Comparison of ENCODE assay signal across 9 cellular contexts in the genomic region with DNA sequence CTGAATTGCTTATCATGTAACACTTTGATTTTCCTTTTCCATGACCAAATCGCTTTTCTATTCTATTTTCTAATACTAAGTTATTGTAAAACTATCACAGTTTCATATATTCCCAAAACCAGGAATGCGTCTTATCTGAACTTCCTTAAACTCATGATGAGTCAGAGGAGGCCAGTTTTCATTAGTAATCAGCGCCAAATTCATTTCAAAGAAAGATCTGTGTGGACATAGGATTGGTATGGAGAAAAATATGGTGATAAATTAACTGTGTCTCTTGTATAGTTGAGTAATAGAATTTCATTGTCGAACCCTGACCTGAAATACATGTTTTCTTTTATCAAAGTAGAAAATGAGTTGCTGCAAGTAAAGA. TPM values are rescaled to one million over a fixed set of nuclear protein-coding genes. Genes with fewer than 3 reads are reported as not detected.
A peak's percentile ranks its signal among the peaks of the same experiment; 100 is the strongest.
DNase-seq lines count a peak whose midpoint lies in the region; ATAC-seq and TF ChIP-seq lines count a peak whose summit lies in the region.
"Had no signal": no experiment of that assay in that cellular context is flagged by ENCODE, and none has a peak within 500 bp of the region (broad histone marks: within the 10 kb centered on the region; RNA-seq: fewer than 3 reads in every experiment).

No MANE protein-coding gene starts in this region.

- H3K4me1 Mint-ChIP-seq in HFFc6 (ENCODE audit: low read depth) = peaks cover 88% of the 10 kb centered on the region
- peaks cover 33 to 48% of the 10 kb centered on the region in 2 donors for H3K4me1 Mint-ChIP-seq in stimulated activated naive B cell treated with anti-CD40 and anti-IgM and Interleukin-4, amounts not matched to agents 10 μg/mL and 1 μg/mL and 100 μg/mL, for 72 hours

- no peak for TF ChIP-seq CTCF in HFFc6 (IDR thresholded peaks at IDR 0.05)
- no peak for TF ChIP-seq CTCF in adrenal gland (IDR thresholded peaks at IDR 0.05)

- peaks cover 16% of the 10 kb centered on the region for H3K36me3 Mint-ChIP-seq in HFFc6 (ENCODE audit: low read depth)
- H3K36me3 Mint-ChIP-seq in stimulated activated naive B cell treated with anti-CD40 and anti-IgM and Interleukin-4, amounts not matched to agents 10 μg/mL and 1 μg/mL and 100 μg/mL, for 72 hours = peaks cover 7 to 15% of the 10 kb centered on the region in 2 donors

- H3K27me3 ChIP-seq in adrenal gland = no peaks in the 10 kb centered on the region

- H3K4me3 ChIP-seq in adrenal gland = peak overlapping the region in 1 of 4 donors; percentile 1

- TF ChIP-seq POLR2A in adrenal gland (IDR thresholded peaks at IDR 0.05) = no peak

- no peak for ATAC-seq in stimulated activated naive B cell treated with anti-CD40 and anti-IgM and Interleukin-4, amounts not matched to agents 10 μg/mL and 1 μg/mL and 100 μg/mL, for 72 hours (replicated peaks)
- no peak for ATAC-seq in left colon
- no peak for ATAC-seq in HG02870 (IDR thresholded peaks at IDR 0.05; ENCODE audit: unreplicated experiment)

- DNase-seq in HFFc6 = peak; percentile 81
- no peak for DNase-seq in adrenal gland
- peak; percentile 46 for DNase-seq in glomerular visceral epithelial cell (ENCODE audit: extremely low spot score)
- DNase-seq in stimulated activated naive B cell treated with anti-CD40 and anti-IgM and Interleukin-4, amounts not matched to agents 10 μg/mL and 1 μg/mL and 100 μg/mL, for 72 hours = no peak
- no peak for DNase-seq in left colon
- no peak for DNase-seq in SKM-1 (lab: John Stamatoyannopoulos, UW; ENCODE audit: unreplicated experiment)
- DNase-seq in stimulated activated naive CD4-positive, alpha-beta T cell (lab: John Stamatoyannopoulos, UW) = no peak
- DNase-seq: NCI-H187 had no signal

- H3K4me1 ChIP-seq in adrenal gland (replicated peaks in 1 of 2) = peaks cover 8 to 51% of the 10 kb centered on the region in 2 donors

- H3K27ac Mint-ChIP-seq in HFFc6 = peak overlapping the region; percentile 70
- no peak overlapping the region for H3K27ac Mint-ChIP-seq in stimulated activated naive B cell treated with anti-CD40 and anti-IgM and Interleukin-4, amounts not matched to agents 10 μg/mL and 1 μg/mL and 100 μg/mL, for 72 hours

- intact Hi-C loops in adrenal gland (cut with DNase I) (no loop called here), left colon (cut with DNase I, micrococcal nuclease) (no loop called here)

- no peaks in the 10 kb centered on the region for H3K27me3 Mint-ChIP-seq in HFFc6 (ENCODE audit: insufficient read depth)
- no peaks in the 10 kb centered on the region for H3K27me3 Mint-ChIP-seq in stimulated activated naive B cell treated with anti-CD40 and anti-IgM and Interleukin-4, amounts not matched to agents 10 μg/mL and 1 μg/mL and 100 μg/mL, for 72 hours

- peak overlapping the region; percentile 15 to 69 (median 56) for H3K27ac ChIP-seq in adrenal gland

- no peaks in the 10 kb centered on the region for H3K9me3 ChIP-seq in adrenal gland (replicated peaks in 1 of 3)

- H3K4me3 Mint-ChIP-seq in HFFc6 = peak overlapping the region; percentile 77
- peak overlapping the region; percentile 65 to 71 for H3K4me3 Mint-ChIP-seq in stimulated activated naive B cell treated with anti-CD40 and anti-IgM and Interleukin-4, amounts not matched to agents 10 μg/mL and 1 μg/mL and 100 μg/mL, for 72 hours

- 16 to 34% (median 26%) methylated on average over 4 of the region's 4 CpGs for WGBS in adrenal gland, 4 donors

- H3K36me3 ChIP-seq in adrenal gland (replicated peaks in 1 of 2) = peaks cover 0 to 6% of the 10 kb centered on the region in 2 donors

- no peaks in the 10 kb centered on the region for H3K9me3 Mint-ChIP-seq in HFFc6
- H3K9me3 Mint-ChIP-seq in stimulated activated naive B cell treated with anti-CD40 and anti-IgM and Interleukin-4, amounts not matched to agents 10 μg/mL and 1 μg/mL and 100 μg/mL, for 72 hours = no peaks in the 10 kb centered on the region

RNA-seq across cellular contexts. Expression of gene SDCCAG8, which starts 12.4 kb away (rescaled TPM):
- 10 to 100 TPM; 22.3 to 31.2 (median 26.1) TPM for total RNA-seq in HFFc6 (2021; fragmentation: NEBNext Ultra II Directional; extraction: Animal tissue kit (Norgen Biotek cat#: 25700))
- 10 to 100 TPM; 30.0 to 60.9 (median 44.5) TPM for total RNA-seq in adrenal gland
- polyA plus RNA-seq in adrenal gland = 10 to 100 TPM; 22.5 to 59.3 (median 30.5) TPM
- 10 to 100 TPM; 21.9 to 28.7 TPM for total RNA-seq in left colon

RNA-seq across cellular contexts. Expression of gene CEP170, which starts 13.2 kb away (rescaled TPM):
- 100 to 1,000 TPM in 5 of 6 experiments, 10 to 100 TPM in 1; 98.6 to 131 (median 117) TPM for total RNA-seq in HFFc6 (2021; fragmentation: NEBNext Ultra II Directional; extraction: Animal tissue kit (Norgen Biotek cat#: 25700))
- total RNA-seq in adrenal gland (10 to 100 TPM; 28.6 to 56.2 (median 43.2) TPM), left colon (10 to 100 TPM in 1 of 2 donors, 1 to 10 TPM in 1; 9.2 to 19.9 TPM)
- polyA plus RNA-seq in adrenal gland = 10 to 100 TPM; 15.5 to 35.2 (median 27.3) TPM

Comparison
In these comparisons a context has a peak if more than half of its experiments do, and no peak if none do; other contexts are left out.
1. DNase-seq: peak in HFFc6 (single experiment) and glomerular visceral epithelial cell (single experiment); none in adrenal gland (0 of 7), stimulated activated naive B cell treated with anti-CD40 and anti-IgM and Interleukin-4, amounts not matched to agents 10 μg/mL and 1 μg/mL and 100 μg/mL, for 72 hours (single experiment), left colon (0 of 2), SKM-1 (single experiment) and stimulated activated naive CD4-positive, alpha-beta T cell (0 of 6).